8 cellular contexts compared by ENCODE assay signal in genomic region chr9:32968101-32969011, GRCh38. TPM values are rescaled to one million over a fixed set of nuclear protein-coding genes. Genes with fewer than 3 reads are reported as not detected.
DNase-seq lines count a peak whose midpoint lies in the region; ATAC-seq and TF ChIP-seq lines count a peak whose summit lies in the region.

No MANE protein-coding gene starts in this region.

- CTCF ChIA-PET in BJ (lab: Yijun Ruan, JAX), result interaction anchor here (0.6 to 9.6 kb wide), 15 partner anchors 10 to 593 kb away, joined by 3 to 162 read pairs (median 4); partner anchors contain the start of genes NDUFB6 and RIGI

- TF ChIP-seq CTCF in BJ (IDR thresholded peaks at IDR 0.05; ENCODE audit: insufficient read depth, low read depth, low read length), result peak; percentile 72

- no peaks in the 10 kb centered on the region for H3K27me3 ChIP-seq in BJ (ENCODE audit: control insufficient read depth, insufficient read depth, low read length)
- H3K27me3 ChIP-seq in H7 (ENCODE audit: control insufficient read depth, insufficient read depth, low read length), result no peaks in the 10 kb centered on the region

- no peak overlapping the region for H3K4me3 ChIP-seq in BJ (ENCODE audit: low read depth, low read length)
- H3K4me3 ChIP-seq in H7 (ENCODE audit: insufficient read depth, low read depth, low read length), result no peak overlapping the region

- intact Hi-C loops in posterior cingulate gyrus (cut with DNase I), result loop anchor here (2.0 kb wide), 3 partner anchors 380 to 590 kb away; no protein-coding TSS in a partner anchor

- no peak for ATAC-seq in GM18519 (IDR thresholded peaks at IDR 0.05; ENCODE audit: low FRiP score, unreplicated experiment)

- POLR2A ChIA-PET in BJ (lab: Charles Lee), result interaction anchor here (0.6 kb wide), 1 partner anchor 39 kb away, joined by 3 read pairs; no protein-coding TSS in a partner anchor

- peaks cover under 1% of the 10 kb centered on the region; the same call in 1 of the 2 replicates for H3K36me3 ChIP-seq in BJ (ENCODE audit: control insufficient read depth, insufficient read depth, low read length)
- peaks cover under 1% of the 10 kb centered on the region; the same call in 1 of the 2 replicates for H3K36me3 ChIP-seq in H7 (replicated peaks; ENCODE audit: control insufficient read depth, insufficient read depth, low read length)

- no peak for DNase-seq in BJ (ENCODE audit: low read depth)
- DNase-seq in H7, result peak; percentile 44
- DNase-seq in RPMI8226, result peak; percentile 52
- DNase-seq in activated effector memory CD4-positive, alpha-beta T cell treated with anti-CD3 and anti-CD28 coated beads, Interleukin-2, amount 50 U/mL, for 16 hours, result peak; percentile 83
- peak; percentile 52 for DNase-seq in globus pallidus (ENCODE audit: low spot score)
- peak in 7 of 10 donors; percentile 22 to 83 (median 66) for DNase-seq in posterior cingulate gyrus
- DNase-seq in islet precursor cell, result no peak

RNA-seq across cellular contexts. Expression of gene APTX, which starts 33.1 kb away (rescaled TPM):
- 24.0 and 38.3 TPM in 2 replicates for polyA plus RNA-seq in BJ (2011; rRNA removed)
- 10.3 and 12.9 TPM in 2 replicates for polyA minus RNA-seq in BJ (2011; rRNA and poly(A)+ RNA removed)
- total RNA-seq in H7 (2014; rRNA removed; shearing (Covaris generic)), result 45.0 and 50.7 TPM in 2 replicates

RNA-seq across cellular contexts. Expression of gene DNAJA1, which starts 56.7 kb away (rescaled TPM):
- 49.7 and 108 TPM in 2 replicates for polyA plus RNA-seq in BJ (2011; rRNA removed)
- polyA minus RNA-seq in BJ (2011; rRNA and poly(A)+ RNA removed), result 51.9 and 60.4 TPM in 2 replicates
- total RNA-seq in H7 (2014; rRNA removed; shearing (Covaris generic)), result 52.4 and 53.8 TPM in 2 replicates

Comparison
In these comparisons a context has a peak if more than half of its experiments do, and no peak if none do; other contexts are left out.
1. DNase-seq: peak in H7 (single experiment), RPMI8226 (single experiment), activated effector memory CD4-positive, alpha-beta T cell treated with anti-CD3 and anti-CD28 coated beads, Interleukin-2, amount 50 U/mL, for 16 hours (single experiment), globus pallidus (single experiment) and posterior cingulate gyrus (7 of 10); none in BJ (single experiment) and islet precursor cell (single experiment).